Comparison of ENCODE assay signal across 14 cellular contexts in genomic region chr6:170010665-170011232, GRCh38.
DNase-seq lines count a peak whose midpoint lies in the region; ATAC-seq and TF ChIP-seq lines count a peak whose summit lies in the region.
"Had no signal": no experiment of that assay in that cellular context is flagged by ENCODE, and none has a peak within 500 bp of the region (broad histone marks: within the 10 kb centered on the region; RNA-seq: fewer than 3 reads in every experiment).

No MANE protein-coding gene starts in this region.

- peaks cover 11 to 15% of the 10 kb centered on the region in 2 donors for H3K27me3 Mint-ChIP-seq in natural killer cell (ENCODE audit: low read depth in 2 of 2)
- H3K27me3 Mint-ChIP-seq in natural killer cell treated with Interleukin-12 subunit alpha and Interleukin-12 subunit beta and Interleukin-15 and Interleukin-18, amount 100 ng/mL, for 72 hours, result peaks cover 17 to 26% of the 10 kb centered on the region in 2 donors
- H3K27me3 Mint-ChIP-seq in immature natural killer cell (ENCODE audit: low read depth in 3 of 3), result peaks cover 0 to 5% (median 3%) of the 10 kb centered on the region in 3 donors

- H3K36me3 Mint-ChIP-seq in natural killer cell (peaks cover under 1% of the 10 kb centered on the region), immature natural killer cell (peaks cover 0 to under 1% (median 0%) of the 10 kb centered on the region in 3 donors)
- no peaks in the 10 kb centered on the region for H3K36me3 Mint-ChIP-seq in natural killer cell treated with Interleukin-12 subunit alpha and Interleukin-12 subunit beta and Interleukin-15 and Interleukin-18, amount 100 ng/mL, for 72 hours
- H3K36me3 Mint-ChIP-seq: CD8-positive, alpha-beta memory T cell had no signal

- intact Hi-C loops in natural killer cell (cut with micrococcal nuclease) (no loop called here), sciatic nerve (cut with DNase I) (no loop called here)

- H3K27ac Mint-ChIP-seq in natural killer cell (no peak overlapping the region), immature natural killer cell (no peak overlapping the region)
- H3K27ac Mint-ChIP-seq in natural killer cell treated with Interleukin-12 subunit alpha and Interleukin-12 subunit beta and Interleukin-15 and Interleukin-18, amount 100 ng/mL, for 72 hours, result no peak overlapping the region

- H3K9me3 Mint-ChIP-seq in natural killer cell (no peaks in the 10 kb centered on the region), immature natural killer cell (no peaks in the 10 kb centered on the region)
- H3K9me3 Mint-ChIP-seq in natural killer cell treated with Interleukin-12 subunit alpha and Interleukin-12 subunit beta and Interleukin-15 and Interleukin-18, amount 100 ng/mL, for 72 hours, result no peaks in the 10 kb centered on the region
- H3K9me3 Mint-ChIP-seq: CD8-positive, alpha-beta memory T cell had no signal

- H3K4me3 Mint-ChIP-seq in natural killer cell, result no peak overlapping the region
- H3K4me3 Mint-ChIP-seq in natural killer cell treated with Interleukin-12 subunit alpha and Interleukin-12 subunit beta and Interleukin-15 and Interleukin-18, amount 100 ng/mL, for 72 hours, result no peak overlapping the region
- H3K4me3 Mint-ChIP-seq in immature natural killer cell, result no peak overlapping the region
- H3K4me3 Mint-ChIP-seq: CD8-positive, alpha-beta memory T cell had no signal

- ATAC-seq in natural killer cell (no peak), sciatic nerve (peak; percentile 38), HG03469 (IDR thresholded peaks at IDR 0.05; ENCODE audit: unreplicated experiment) (no peak), esophagus mucosa (no peak)
- ATAC-seq in natural killer cell treated with Interleukin-12 subunit alpha and Interleukin-12 subunit beta and Interleukin-15 and Interleukin-18, amount 100 ng/mL, for 72 hours, result no peak
- ATAC-seq: PC-3 had no signal

- DNase-seq in natural killer cell (peak; percentile 10), islet precursor cell (peak; percentile 37), sciatic nerve (ENCODE audit: low spot score) (no peak), immature natural killer cell (no peak)
- DNase-seq in natural killer cell treated with Interleukin-12 subunit alpha and Interleukin-12 subunit beta and Interleukin-15 and Interleukin-18, amount 100 ng/mL, for 72 hours (ENCODE audit: low spot score), result no peak
- DNase-seq: CD8-positive, alpha-beta memory T cell; GF-D8; GM23248; NCI-H1048; NCI-H345; NCI-H526 treated with DMSO at 0.1 percent for 48 hours; PC-3 had no signal

- H3K4me1 Mint-ChIP-seq in natural killer cell (peaks cover under 1 to 6% of the 10 kb centered on the region in 2 donors), immature natural killer cell (peaks cover 0 to 1% of the 10 kb centered on the region in 2 donors)
- H3K4me1 Mint-ChIP-seq in natural killer cell treated with Interleukin-12 subunit alpha and Interleukin-12 subunit beta and Interleukin-15 and Interleukin-18, amount 100 ng/mL, for 72 hours (ENCODE audit: low read depth in 2 of 2), result peaks cover 0 to 2% of the 10 kb centered on the region in 2 donors
- H3K4me1 Mint-ChIP-seq: CD8-positive, alpha-beta memory T cell had no signal

- TF ChIP-seq CTCF in natural killer cell (IDR thresholded peaks at IDR 0.05), result no peak

Comparison
In these comparisons a context has a peak if more than half of its experiments do, and no peak if none do; other contexts are left out.
1. DNase-seq: peak in natural killer cell (single experiment) and islet precursor cell (single experiment); none in natural killer cell treated with Interleukin-12 subunit alpha and Interleukin-12 subunit beta and Interleukin-15 and Interleukin-18, amount 100 ng/mL, for 72 hours (single experiment), sciatic nerve (single experiment) and immature natural killer cell (0 of 3).